In the genomic region with DNA sequence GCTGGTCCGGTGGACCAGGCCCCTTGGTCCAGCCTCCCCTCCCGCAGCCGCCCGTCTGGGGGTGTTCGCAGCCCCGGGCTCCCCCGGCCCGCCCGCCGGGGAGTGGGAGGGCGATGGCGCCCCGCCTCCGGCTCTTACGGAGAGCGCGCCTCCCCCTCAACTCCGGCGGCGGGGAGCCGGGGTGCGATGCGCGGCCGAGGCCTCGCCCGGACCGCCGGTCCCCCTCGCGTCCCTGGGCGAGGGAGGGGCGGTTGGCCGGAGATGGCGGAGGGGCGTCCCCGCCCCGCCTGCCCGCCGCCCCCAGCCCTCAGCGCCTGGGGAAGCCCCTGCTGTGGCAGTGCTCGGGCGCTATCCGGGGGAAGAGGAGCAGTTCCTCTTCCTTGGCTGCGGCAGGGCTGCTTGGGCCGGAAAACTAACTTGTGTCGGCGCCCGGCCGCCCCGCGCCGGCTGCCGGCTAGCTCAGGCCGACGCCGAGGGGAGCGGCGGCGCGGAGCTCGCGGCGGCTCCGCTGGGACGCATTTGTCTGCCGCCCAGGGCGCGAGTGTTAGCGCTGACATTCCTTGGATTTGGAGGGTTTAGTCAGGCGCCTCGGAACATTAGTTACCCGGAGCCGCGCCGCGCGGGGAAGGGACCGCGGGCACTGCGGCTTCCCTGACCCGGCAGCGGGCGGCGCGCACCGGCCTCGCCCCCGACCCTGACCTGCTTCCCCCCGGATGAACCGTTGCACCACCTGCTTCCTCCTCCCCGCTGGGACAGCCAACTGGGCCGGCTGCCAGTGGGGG, we compare ENCODE assay signal across 8 cellular contexts. TPM values are rescaled to one million over a fixed set of nuclear protein-coding genes. Genes with fewer than 3 reads are reported as not detected.
DNase-seq lines count a peak whose midpoint lies in the region; ATAC-seq and TF ChIP-seq lines count a peak whose summit lies in the region.

No MANE protein-coding gene starts in this region.

- no peaks in the 10 kb centered on the region for H3K36me3 ChIP-seq in CD8-positive, alpha-beta memory T cell (ENCODE audit: insufficient read depth, low read length)
- H3K36me3 ChIP-seq in neural cell (ENCODE audit: insufficient read depth, low read length) = no peaks in the 10 kb centered on the region

- peaks cover 0 to 9% (median 0%) of the 10 kb centered on the region in 3 donors for H3K36me3 Mint-ChIP-seq in CD8-positive, alpha-beta memory T cell
- H3K36me3 Mint-ChIP-seq in activated T-helper 2 cell treated with anti-CD3 and anti-CD28 coated beads, Interferon-gamma antibody, Interleukin-2, Interleukin-4, amounts not matched to agents 10 μg/mL and 5 μg/mL and 100 μg/mL, durations not matched to agents 14 hours and 24 hours and 36 hours (ENCODE audit: low read depth) = peaks cover 7% of the 10 kb centered on the region

- DNase-seq in CD8-positive, alpha-beta memory T cell = peak; percentile 48 to 73 (median 63)
- DNase-seq in RPMI7951 (ENCODE audit: low read depth) = peak; percentile 62
- DNase-seq in activated T-helper 2 cell treated with anti-CD3 and anti-CD28 coated beads, Interferon-gamma antibody, Interleukin-2, Interleukin-4, amounts not matched to agents 10 μg/mL and 5 μg/mL and 100 μg/mL, durations not matched to agents 14 hours and 24 hours and 36 hours (ENCODE audit: low spot score) = peak; percentile 57
- DNase-seq in fibroblast of villous mesenchyme (ENCODE audit: low read depth) = peak; percentile 48
- DNase-seq in superior temporal gyrus (ENCODE audit: extremely low spot score) = peak; percentile 47

- H2AFZ ChIP-seq in neural cell (ENCODE audit: low read depth, low read length) = no peak overlapping the region

- H3F3A ChIP-seq in neural cell (ENCODE audit: insufficient read depth, low read length, poor library complexity, severe bottlenecking) = no peaks in the 10 kb centered on the region

- peaks cover 0 to 2% (median 0%) of the 10 kb centered on the region in 5 donors for H3K9me3 Mint-ChIP-seq in CD8-positive, alpha-beta memory T cell
- H3K9me3 Mint-ChIP-seq in activated T-helper 2 cell treated with anti-CD3 and anti-CD28 coated beads, Interferon-gamma antibody, Interleukin-2, Interleukin-4, amounts not matched to agents 10 μg/mL and 5 μg/mL and 100 μg/mL, durations not matched to agents 14 hours and 24 hours and 36 hours = no peaks in the 10 kb centered on the region

- CTCF ChIA-PET in CD8-positive, alpha-beta memory T cell (lab: Charles Lee) = interaction anchor here (0.7 to 1.3 kb wide), 2 partner anchors 17 to 156 kb away, joined by 3 read pairs; no protein-coding TSS in a partner anchor

- intact Hi-C loops in activated T-helper 2 cell treated with anti-CD3 and anti-CD28 coated beads, Interferon-gamma antibody, Interleukin-2, Interleukin-4, amounts not matched to agents 10 μg/mL and 5 μg/mL and 100 μg/mL, durations not matched to agents 14 hours and 24 hours and 36 hours (cut with micrococcal nuclease) = loop anchor here (1.0 to 5.0 kb wide), 4 partner anchors 12 to 165 kb away; partner anchors contain the start of gene HMGB2

- no peaks in the 10 kb centered on the region for H3K27me3 ChIP-seq in CD8-positive, alpha-beta memory T cell (ENCODE audit: insufficient read depth, low read length, poor library complexity, severe bottlenecking)
- H3K27me3 ChIP-seq in neural cell (ENCODE audit: insufficient read depth, low read depth, low read length) = no peaks in the 10 kb centered on the region

- H3K79me2 ChIP-seq in neural cell (replicated peaks; ENCODE audit: insufficient read depth, low read length) = peaks cover 40% of the 10 kb centered on the region

- no peak for TF ChIP-seq EP300 in neural cell (conservative IDR thresholded peaks at IDR 0.05; ENCODE audit: poor library complexity, severe bottlenecking)

- no peaks in the 10 kb centered on the region for H3K9me2 ChIP-seq in neural cell (ENCODE audit: insufficient read depth, low read length)

- no peak for TF ChIP-seq RAD21 in neural cell (conservative IDR thresholded peaks at IDR 0.05)

- ATAC-seq in GM19372 (IDR thresholded peaks at IDR 0.05; ENCODE audit: low read depth, unreplicated experiment) (peak; percentile 57), HG03460 (IDR thresholded peaks at IDR 0.05; ENCODE audit: unreplicated experiment) (peak; percentile 54)

- TF ChIP-seq CTCF in fibroblast of villous mesenchyme (IDR thresholded peaks at IDR 0.05; ENCODE audit: insufficient read depth, low read depth, low read length) (no peak), neural cell (IDR thresholded peaks at IDR 0.05; ENCODE audit: poor library complexity, severe bottlenecking) (no peak)

- H3K4me2 ChIP-seq in neural cell (ENCODE audit: low read length) = peak overlapping the region; percentile 47

- H4K20me1 ChIP-seq in neural cell (ENCODE audit: insufficient read depth) = no peaks in the 10 kb centered on the region

- H3K4me3 Mint-ChIP-seq in CD8-positive, alpha-beta memory T cell = peak overlapping the region; percentile 84 to 99 (median 88)
- peak overlapping the region; percentile 89 for H3K4me3 Mint-ChIP-seq in activated T-helper 2 cell treated with anti-CD3 and anti-CD28 coated beads, Interferon-gamma antibody, Interleukin-2, Interleukin-4, amounts not matched to agents 10 μg/mL and 5 μg/mL and 100 μg/mL, durations not matched to agents 14 hours and 24 hours and 36 hours (ENCODE audit: low read depth)

- POLR2A ChIA-PET in CD8-positive, alpha-beta memory T cell (lab: Charles Lee) = no interaction called here

- peaks cover 42 to 66% (median 57%) of the 10 kb centered on the region in 3 donors for H3K4me1 Mint-ChIP-seq in CD8-positive, alpha-beta memory T cell
- peaks cover 51% of the 10 kb centered on the region for H3K4me1 Mint-ChIP-seq in activated T-helper 2 cell treated with anti-CD3 and anti-CD28 coated beads, Interferon-gamma antibody, Interleukin-2, Interleukin-4, amounts not matched to agents 10 μg/mL and 5 μg/mL and 100 μg/mL, durations not matched to agents 14 hours and 24 hours and 36 hours (ENCODE audit: low read depth)

- peak overlapping the region; percentile 55 to 90 (median 86) for H3K27ac Mint-ChIP-seq in CD8-positive, alpha-beta memory T cell
- peak overlapping the region; percentile 84 for H3K27ac Mint-ChIP-seq in activated T-helper 2 cell treated with anti-CD3 and anti-CD28 coated beads, Interferon-gamma antibody, Interleukin-2, Interleukin-4, amounts not matched to agents 10 μg/mL and 5 μg/mL and 100 μg/mL, durations not matched to agents 14 hours and 24 hours and 36 hours

- peak overlapping the region; percentile 63 for H3K27ac ChIP-seq in CD8-positive, alpha-beta memory T cell (ENCODE audit: low read depth, low read length)
- H3K27ac ChIP-seq in neural cell (ENCODE audit: low read length) = peak overlapping the region; percentile 16

- H3K9ac ChIP-seq in neural cell (ENCODE audit: low read length) = peak overlapping the region; percentile 67

- H3K4me3 ChIP-seq in CD8-positive, alpha-beta memory T cell (ENCODE audit: low read length) = peak overlapping the region; percentile 54
- H3K4me3 ChIP-seq in fibroblast of villous mesenchyme (ENCODE audit: low read depth, low read length) (peak overlapping the region; percentile 67), neural cell (ENCODE audit: low read length) (peak overlapping the region; percentile 97)

- H3K9me3 ChIP-seq in CD8-positive, alpha-beta memory T cell (ENCODE audit: low read length) = no peaks in the 10 kb centered on the region
- no peaks in the 10 kb centered on the region for H3K9me3 ChIP-seq in neural cell (ENCODE audit: low read length)

- H3K4me1 ChIP-seq in CD8-positive, alpha-beta memory T cell (ENCODE audit: insufficient read depth, low read length) = peaks cover 30% of the 10 kb centered on the region

- H3K27me3 Mint-ChIP-seq in CD8-positive, alpha-beta memory T cell = no peaks in the 10 kb centered on the region
- H3K27me3 Mint-ChIP-seq in activated T-helper 2 cell treated with anti-CD3 and anti-CD28 coated beads, Interferon-gamma antibody, Interleukin-2, Interleukin-4, amounts not matched to agents 10 μg/mL and 5 μg/mL and 100 μg/mL, durations not matched to agents 14 hours and 24 hours and 36 hours (ENCODE audit: low read depth) = no peaks in the 10 kb centered on the region

TF ChIP-seq in neural cell, 6 proteins besides CTCF, POLR2A, EP300 and RAD21 (continues in another document):
- TF ChIP-seq TAF1 (IDR thresholded peaks at IDR 0.05; ENCODE audit: low read depth) = no peak
- TF ChIP-seq MXI1 (conservative IDR thresholded peaks at IDR 0.05; ENCODE audit: poor library complexity, severe bottlenecking) = peak; percentile 40
- TF ChIP-seq SMC3 (conservative IDR thresholded peaks at IDR 0.05; ENCODE audit: poor library complexity) = no peak
- TF ChIP-seq, protein P1, sequence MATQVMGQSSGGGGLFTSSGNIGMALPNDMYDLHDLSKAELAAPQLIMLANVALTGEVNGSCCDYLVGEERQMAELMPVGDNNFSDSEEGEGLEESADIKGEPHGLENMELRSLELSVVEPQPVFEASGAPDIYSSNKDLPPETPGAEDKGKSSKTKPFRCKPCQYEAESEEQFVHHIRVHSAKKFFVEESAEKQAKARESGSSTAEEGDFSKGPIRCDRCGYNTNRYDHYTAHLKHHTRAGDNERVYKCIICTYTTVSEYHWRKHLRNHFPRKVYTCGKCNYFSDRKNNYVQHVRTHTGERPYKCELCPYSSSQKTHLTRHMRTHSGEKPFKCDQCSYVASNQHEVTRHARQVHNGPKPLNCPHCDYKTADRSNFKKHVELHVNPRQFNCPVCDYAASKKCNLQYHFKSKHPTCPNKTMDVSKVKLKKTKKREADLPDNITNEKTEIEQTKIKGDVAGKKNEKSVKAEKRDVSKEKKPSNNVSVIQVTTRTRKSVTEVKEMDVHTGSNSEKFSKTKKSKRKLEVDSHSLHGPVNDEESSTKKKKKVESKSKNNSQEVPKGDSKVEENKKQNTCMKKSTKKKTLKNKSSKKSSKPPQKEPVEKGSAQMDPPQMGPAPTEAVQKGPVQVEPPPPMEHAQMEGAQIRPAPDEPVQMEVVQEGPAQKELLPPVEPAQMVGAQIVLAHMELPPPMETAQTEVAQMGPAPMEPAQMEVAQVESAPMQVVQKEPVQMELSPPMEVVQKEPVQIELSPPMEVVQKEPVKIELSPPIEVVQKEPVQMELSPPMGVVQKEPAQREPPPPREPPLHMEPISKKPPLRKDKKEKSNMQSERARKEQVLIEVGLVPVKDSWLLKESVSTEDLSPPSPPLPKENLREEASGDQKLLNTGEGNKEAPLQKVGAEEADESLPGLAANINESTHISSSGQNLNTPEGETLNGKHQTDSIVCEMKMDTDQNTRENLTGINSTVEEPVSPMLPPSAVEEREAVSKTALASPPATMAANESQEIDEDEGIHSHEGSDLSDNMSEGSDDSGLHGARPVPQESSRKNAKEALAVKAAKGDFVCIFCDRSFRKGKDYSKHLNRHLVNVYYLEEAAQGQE (IDR thresholded peaks at IDR 0.05; ENCODE audit: borderline replicate concordance) = no peak
- TF ChIP-seq POLR2AphosphoS5 (IDR thresholded peaks at IDR 0.05) = no peak

RNA-seq across cellular contexts. Expression of gene GALNT7, which starts 1.0 kb away (rescaled TPM):
- total RNA-seq in CD8-positive, alpha-beta memory T cell = 10 to 100 TPM; 16.7 to 18.0 TPM
- 10.0 TPM for polyA plus RNA-seq in CD8-positive, alpha-beta memory T cell
- total RNA-seq in RPMI7951 (2014; rRNA removed; shearing (Covaris generic)) = 16.2 and 18.3 TPM in 2 replicates
- total RNA-seq in activated T-helper 2 cell treated with anti-CD3 and anti-CD28 coated beads, Interferon-gamma antibody, Interleukin-2, Interleukin-4, amounts not matched to agents 10 μg/mL and 5 μg/mL and 100 μg/mL, durations not matched to agents 14 hours and 24 hours and 36 hours = 28.9 and 33.1 TPM in 2 replicates
- total RNA-seq in fibroblast of villous mesenchyme = 13.9 and 23.3 TPM in 2 replicates
- 14.9 and 15.0 TPM in 2 replicates for polyA plus RNA-seq in neural cell
- 24.3 and 31.8 TPM in 2 replicates for polyA minus RNA-seq in neural cell

Comparison
In these comparisons a context has a peak if more than half of its experiments do, and no peak if none do; other contexts are left out.
1. Peak in every context shown above with its lines: DNase-seq, ATAC-seq, H3K4me3 ChIP-seq and H3K27ac ChIP-seq.